16 cellular contexts compared by ENCODE assay signal in the genomic region with DNA sequence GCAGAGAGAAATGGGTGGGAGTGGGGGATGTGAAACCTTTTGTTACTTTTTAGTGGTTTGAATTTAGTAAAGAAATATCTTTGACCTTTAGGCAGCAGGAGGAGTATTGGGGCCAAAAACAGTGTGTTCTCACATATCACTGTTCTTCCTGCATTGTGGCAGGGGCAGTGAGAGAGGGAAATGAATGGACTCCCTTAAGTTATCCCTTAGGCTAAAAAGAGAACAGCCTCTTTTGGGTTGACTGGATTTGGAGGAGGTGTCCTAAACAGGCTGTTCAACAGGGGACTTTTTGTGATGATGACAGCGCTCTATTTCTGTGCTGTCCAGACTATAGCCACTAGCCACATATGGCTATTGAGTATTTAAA. TPM values are rescaled to one million over a fixed set of nuclear protein-coding genes. Genes with fewer than 3 reads are reported as not detected.
DNase-seq lines count a peak whose midpoint lies in the region; ATAC-seq and TF ChIP-seq lines count a peak whose summit lies in the region.
"Had no signal": no experiment of that assay in that cellular context is flagged by ENCODE, and none has a peak within 500 bp of the region (broad histone marks: within the 10 kb centered on the region; RNA-seq: fewer than 3 reads in every experiment).

No MANE protein-coding gene starts in this region.

- no peaks in the 10 kb centered on the region for H3K9me3 ChIP-seq in BLaER1 treated with 17β-estradiol and CSF1 and Interleukin-3, amounts not matched to agents 10 nM and 100 nM (replicated peaks in 1 of 11)
- H3K9me3 ChIP-seq in iPS-15b (ENCODE audit: control insufficient read depth, insufficient read depth, low read length): no peaks in the 10 kb centered on the region
- no peaks in the 10 kb centered on the region for H3K9me3 ChIP-seq in esophagus squamous epithelium
- no peaks in the 10 kb centered on the region for H3K9me3 ChIP-seq in mucosa of descending colon
- H3K9me3 ChIP-seq: heart right ventricle, vagina had no signal

- no peaks in the 10 kb centered on the region for H3K27me3 ChIP-seq in BLaER1 treated with 17β-estradiol and CSF1 and Interleukin-3, amounts not matched to agents 10 nM and 100 nM
- H3K27me3 ChIP-seq in iPS-15b (ENCODE audit: control insufficient read depth, insufficient read depth, low read length): no peaks in the 10 kb centered on the region
- no peaks in the 10 kb centered on the region for H3K27me3 ChIP-seq in esophagus squamous epithelium
- H3K27me3 ChIP-seq: heart right ventricle, vagina had no signal

- no peak overlapping the region for H3K27ac Mint-ChIP-seq in stimulated activated naive CD8-positive, alpha-beta T cell treated with anti-CD3 and anti-CD28 coated beads, Interleukin-15, amount 100 ng/mL, for 72 hours
- H3K27ac Mint-ChIP-seq: activated T-helper 2 cell treated with anti-CD3 and anti-CD28 coated beads, Interferon-gamma antibody, Interleukin-2, Interleukin-4, amounts not matched to agents 10 μg/mL and 5 μg/mL and 100 μg/mL, durations not matched to agents 14 hours and 24 hours and 36 hours had no signal

- H3K27me3 Mint-ChIP-seq in stimulated activated naive CD8-positive, alpha-beta T cell treated with anti-CD3 and anti-CD28 coated beads, Interleukin-15, amount 100 ng/mL, for 72 hours: no peaks in the 10 kb centered on the region

- no peak for TF ChIP-seq POLR2A in esophagus squamous epithelium (IDR thresholded peaks at IDR 0.05)

- TF ChIP-seq CTCF in esophagus squamous epithelium (IDR thresholded peaks at IDR 0.05) (no peak), mucosa of descending colon (IDR thresholded peaks at IDR 0.05) (no peak)

- H4K20me1 ChIP-seq in BLaER1 treated with 17β-estradiol and CSF1 and Interleukin-3, amounts not matched to agents 10 nM and 100 nM: peaks cover 0 to 12% (median 0%) of the 10 kb centered on the region in 11 experiments; a peak in 2 of 22 replicates

- peak overlapping the region in 1 of 2 donors; percentile 37 for H3K4me3 Mint-ChIP-seq in stimulated activated naive CD8-positive, alpha-beta T cell treated with anti-CD3 and anti-CD28 coated beads, Interleukin-15, amount 100 ng/mL, for 72 hours

- H3K4me2 ChIP-seq in BLaER1 treated with 17β-estradiol and CSF1 and Interleukin-3, amounts not matched to agents 10 nM and 100 nM: peak overlapping the region in 8 of 11 experiments; percentile 1 to 41 (median 22); a peak in 11 of 22 replicates

- peaks cover 36 to 52% (median 47%) of the 10 kb centered on the region in 10 experiments for H3K4me1 ChIP-seq in BLaER1 treated with 17β-estradiol and CSF1 and Interleukin-3, amounts not matched to agents 10 nM and 100 nM
- H3K4me1 ChIP-seq in iPS-15b (ENCODE audit: control insufficient read depth, insufficient read depth, low read length) (peaks cover 53% of the 10 kb centered on the region), esophagus squamous epithelium (peaks cover 14 to 44% (median 24%) of the 10 kb centered on the region in 3 donors), mucosa of descending colon (ENCODE audit: low read depth) (peaks cover 27% of the 10 kb centered on the region)

- intact Hi-C loops in esophagus squamous epithelium (cut with DNase I): no loop called here
- intact Hi-C loops in mucosa of descending colon (cut with DNase I, micrococcal nuclease): no loop called here

- no peak overlapping the region for H3K4me3 ChIP-seq in BLaER1 treated with 17β-estradiol and CSF1 and Interleukin-3, amounts not matched to agents 10 nM and 100 nM
- H3K4me3 ChIP-seq in iPS-15b (ENCODE audit: low read depth, low read length) (no peak overlapping the region), esophagus squamous epithelium (no peak overlapping the region), mucosa of descending colon (no peak overlapping the region)
- H3K4me3 ChIP-seq: heart right ventricle, vagina had no signal

- 0 out of 22 replicates have a peak overlapping the region, but pooled peaks of 1 of the 11 experiments have one; percentile 15 for H3K27ac ChIP-seq in BLaER1 treated with 17β-estradiol and CSF1 and Interleukin-3, amounts not matched to agents 10 nM and 100 nM
- no peak overlapping the region for H3K27ac ChIP-seq in esophagus squamous epithelium
- H3K27ac ChIP-seq: heart right ventricle, RWPE1, vagina had no signal

- DNase-seq in MV-4-11 (lab: John Stamatoyannopoulos, UW) (peak; percentile 33), esophagus squamous epithelium (lab: John Stamatoyannopoulos, UW) (no peak), mucosa of descending colon (no peak)
- no peak for DNase-seq in stimulated activated naive CD8-positive, alpha-beta T cell treated with anti-CD3 and anti-CD28 coated beads, Interleukin-15, amount 100 ng/mL, for 72 hours
- no peak for DNase-seq in activated CD4-positive, alpha-beta T cell treated with anti-CD3 and anti-CD28 coated beads for 4 hours
- DNase-seq: activated CD8-positive, alpha-beta memory T cell treated with anti-CD3 and anti-CD28 coated beads for 24 hours; heart right ventricle; NCI-H1436; nucleus accumbens had no signal

- peaks cover 58% of the 10 kb centered on the region for H3K4me1 Mint-ChIP-seq in stimulated activated naive CD8-positive, alpha-beta T cell treated with anti-CD3 and anti-CD28 coated beads, Interleukin-15, amount 100 ng/mL, for 72 hours

- H3K36me3 ChIP-seq in BLaER1 treated with 17β-estradiol and CSF1 and Interleukin-3, amounts not matched to agents 10 nM and 100 nM: peaks cover 18 to 29% (median 25%) of the 10 kb centered on the region in 11 experiments
- H3K36me3 ChIP-seq in iPS-15b (ENCODE audit: control insufficient read depth, insufficient read depth, low read length) (peaks cover 17% of the 10 kb centered on the region), esophagus squamous epithelium (peaks cover 0 to 24% (median 8%) of the 10 kb centered on the region in 3 donors), mucosa of descending colon (ENCODE audit: low read depth) (no peaks in the 10 kb centered on the region)

- WGBS in esophagus squamous epithelium, 2 donors: 73 to 92% methylated on average over 1 of the region's 1 CpG

- peak; percentile 29 for ATAC-seq in GM19351 (IDR thresholded peaks at IDR 0.05; ENCODE audit: unreplicated experiment)
- ATAC-seq in stimulated activated naive CD8-positive, alpha-beta T cell treated with anti-CD3 and anti-CD28 coated beads, Interleukin-15, amount 100 ng/mL, for 72 hours: no peak
- no peak for ATAC-seq in mucosa of descending colon
- ATAC-seq: heart right ventricle had no signal

- H3K9me3 Mint-ChIP-seq in stimulated activated naive CD8-positive, alpha-beta T cell treated with anti-CD3 and anti-CD28 coated beads, Interleukin-15, amount 100 ng/mL, for 72 hours: no peaks in the 10 kb centered on the region
- H3K9me3 Mint-ChIP-seq: activated T-helper 2 cell treated with anti-CD3 and anti-CD28 coated beads, Interferon-gamma antibody, Interleukin-2, Interleukin-4, amounts not matched to agents 10 μg/mL and 5 μg/mL and 100 μg/mL, durations not matched to agents 14 hours and 24 hours and 36 hours had no signal

- peak overlapping the region in 1 of 11 experiments; percentile 3; a peak in 1 of 22 replicates for H3K9ac ChIP-seq in BLaER1 treated with 17β-estradiol and CSF1 and Interleukin-3, amounts not matched to agents 10 nM and 100 nM
- peak overlapping the region; percentile 56 for H3K9ac ChIP-seq in iPS-15b (ENCODE audit: low read depth, low read length)

RNA-seq across cellular contexts. Expression of gene ZNF775, which starts 22.3 kb away (rescaled TPM):
- total RNA-seq in esophagus squamous epithelium (1 to 10 TPM; 1.2 to 2.3 (median 1.8) TPM), mucosa of descending colon (10 to 100 TPM; 10.9 to 11.8 (median 11.3) TPM)

RNA-seq across cellular contexts. Expression of gene REPIN1, which starts 32.8 kb away (rescaled TPM):
- 10 to 100 TPM; 42.8 to 75.7 (median 63.2) TPM for total RNA-seq in esophagus squamous epithelium
- 100 to 1,000 TPM; 151 to 228 (median 202) TPM for total RNA-seq in mucosa of descending colon

RNA-seq across cellular contexts. Expression of gene GIMAP8, which starts 49.0 kb away (rescaled TPM):
- 10 to 100 TPM in 1 of 4 donors, 1 to 10 TPM in 1, under 1 TPM in 2; 0.38 to 12.2 (median 2.4) TPM for total RNA-seq in esophagus squamous epithelium
- total RNA-seq in mucosa of descending colon: 1 to 10 TPM; 4.1 to 9.1 (median 5.5) TPM
- total RNA-seq: kidney epithelial cell had no signal

RNA-seq across cellular contexts. Expression of gene RARRES2, which starts 60.0 kb away (rescaled TPM):
- total RNA-seq in esophagus squamous epithelium (100 to 1,000 TPM in 1 of 4 donors, 10 to 100 TPM in 1, 1 to 10 TPM in 2; 1.1 to 111 (median 14.9) TPM), mucosa of descending colon (100 to 1,000 TPM in 1 of 3 donors, 10 to 100 TPM in 2; 82.6 to 202 (median 98.9) TPM)
- total RNA-seq: activated T-helper 2 cell treated with anti-CD3 and anti-CD28 coated beads, Interferon-gamma antibody, Interleukin-2, Interleukin-4, amounts not matched to agents 10 μg/mL and 5 μg/mL and 100 μg/mL, durations not matched to agents 14 hours and 24 hours and 36 hours had no signal
